In the genomic region with DNA sequence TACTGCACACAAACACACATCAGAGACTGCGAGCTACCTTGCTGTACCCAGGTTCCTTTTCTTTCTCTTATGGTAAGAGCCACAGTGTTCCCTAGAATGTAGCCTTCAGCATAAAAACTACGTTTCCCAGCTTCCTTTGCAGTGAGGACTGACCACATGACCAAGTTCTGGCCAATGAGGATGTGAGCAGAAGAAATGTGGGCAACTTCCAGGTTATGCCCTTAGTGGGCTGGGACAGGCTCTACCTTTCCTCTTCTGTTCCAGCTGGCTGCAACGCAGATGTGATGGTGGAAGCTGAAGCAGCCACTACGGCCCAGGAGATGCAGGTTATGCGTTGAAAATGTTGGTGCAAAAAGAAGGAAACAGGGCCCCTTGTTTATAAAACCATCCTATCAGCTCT, we compare ENCODE assay signal across 9 cellular contexts. TPM values are rescaled to one million over a fixed set of nuclear protein-coding genes. Genes with fewer than 3 reads are reported as not detected.
A peak's percentile ranks its signal among the peaks of the same experiment; 100 is the strongest.
DNase-seq lines count a peak whose midpoint lies in the region; ATAC-seq, FAIRE-seq and TF ChIP-seq lines count a peak whose summit lies in the region.
"Had no signal": no experiment of that assay in that cellular context is flagged by ENCODE, and none has a peak within 500 bp of the region (broad histone marks: within the 10 kb centered on the region; RNA-seq: fewer than 3 reads in every experiment).

No MANE protein-coding gene starts in this region.

- FAIRE-seq in astrocyte (lab: Jason Lieb, UNC), result peak; percentile 52

- intact Hi-C loops in Right ventricle myocardium inferior (cut with DNase I) (no loop called here), left ventricle myocardium inferior (cut with micrococcal nuclease) (no loop called here)
- intact Hi-C loops in naive thymus-derived CD4-positive, alpha-beta T cell (cut with micrococcal nuclease), result no loop called here

- H4K20me1 ChIP-seq in astrocyte (ENCODE audit: insufficient read depth, low read length), result peaks cover 35% of the 10 kb centered on the region

- POLR2A ChIA-PET in naive thymus-derived CD4-positive, alpha-beta T cell (lab: Charles Lee), result no interaction called here

- H3K4me1 Mint-ChIP-seq in astrocyte (ENCODE audit: low read depth, unreplicated experiment), result no peaks in the 10 kb centered on the region
- H3K4me1 Mint-ChIP-seq in naive thymus-derived CD4-positive, alpha-beta T cell, result peaks cover 0 to 4% (median 0%) of the 10 kb centered on the region in 7 donors

- DNase-seq in Right ventricle myocardium inferior (ENCODE audit: missing footprints) (peak; percentile 62), left ventricle myocardium inferior (no peak), NAMALWA (ENCODE audit: low spot score) (peak; percentile 69), astrocyte (ENCODE audit: low read depth) (no peak)
- peak in 3 of 9 donors; percentile 6 to 21 (median 21) for DNase-seq in naive thymus-derived CD4-positive, alpha-beta T cell

- no peak overlapping the region for H3K27ac Mint-ChIP-seq in astrocyte (ENCODE audit: unreplicated experiment)
- no peak overlapping the region for H3K27ac Mint-ChIP-seq in naive thymus-derived CD4-positive, alpha-beta T cell

- H3K79me2 ChIP-seq in astrocyte (ENCODE audit: insufficient read depth, low read length), result no peaks in the 10 kb centered on the region

- ATAC-seq in Right ventricle myocardium inferior, result no peak
- ATAC-seq in naive thymus-derived CD4-positive, alpha-beta T cell, result peak; percentile 77
- ATAC-seq in HG03521 (IDR thresholded peaks at IDR 0.05; ENCODE audit: unreplicated experiment), result no peak
- ATAC-seq in GM21390 (IDR thresholded peaks at IDR 0.05; ENCODE audit: unreplicated experiment), result no peak
- no peak for ATAC-seq in HG03565 (IDR thresholded peaks at IDR 0.05; ENCODE audit: unreplicated experiment)

- H3K4me3 ChIP-seq in left ventricle myocardium inferior, result no peak overlapping the region
- H3K4me3 ChIP-seq in astrocyte (ENCODE audit: insufficient read depth, low read depth, low read length), result no peak overlapping the region
- H3K4me3 ChIP-seq in naive thymus-derived CD4-positive, alpha-beta T cell (ENCODE audit: low read length), result no peak overlapping the region

- no peak overlapping the region for H2AFZ ChIP-seq in astrocyte (ENCODE audit: low read depth, low read length)

- H3K27me3 Mint-ChIP-seq in astrocyte (ENCODE audit: low read depth, unreplicated experiment), result no peaks in the 10 kb centered on the region
- no peaks in the 10 kb centered on the region for H3K27me3 Mint-ChIP-seq in naive thymus-derived CD4-positive, alpha-beta T cell

- H3K4me1 ChIP-seq in left ventricle myocardium inferior, result peaks cover 6% of the 10 kb centered on the region
- no peaks in the 10 kb centered on the region for H3K4me1 ChIP-seq in astrocyte (ENCODE audit: insufficient read depth, low read length)
- H3K4me1 ChIP-seq in naive thymus-derived CD4-positive, alpha-beta T cell (ENCODE audit: control insufficient read depth in 2 of 2, insufficient read depth in 2 of 2, low read length in 2 of 2), result no peaks in the 10 kb centered on the region

- no peak for TF ChIP-seq CTCF in left ventricle myocardium inferior (IDR thresholded peaks at IDR 0.05; ENCODE audit: borderline replicate concordance)
- no peak for TF ChIP-seq CTCF in astrocyte (IDR thresholded peaks at IDR 0.05; ENCODE audit: insufficient read depth, low read depth, low read length)

- no peaks in the 10 kb centered on the region for H3K9me3 ChIP-seq in left ventricle myocardium inferior (replicated peaks)
- no peaks in the 10 kb centered on the region for H3K9me3 ChIP-seq in astrocyte (ENCODE audit: insufficient read depth, low read depth, low read length)
- no peaks in the 10 kb centered on the region for H3K9me3 ChIP-seq in naive thymus-derived CD4-positive, alpha-beta T cell (ENCODE audit: control insufficient read depth in 2 of 3, low read length in 3 of 3)

- no peaks in the 10 kb centered on the region for H3K9me3 Mint-ChIP-seq in astrocyte (ENCODE audit: unreplicated experiment)
- no peaks in the 10 kb centered on the region for H3K9me3 Mint-ChIP-seq in naive thymus-derived CD4-positive, alpha-beta T cell

- H3K36me3 Mint-ChIP-seq in astrocyte (ENCODE audit: low read depth, unreplicated experiment), result peaks cover 48% of the 10 kb centered on the region
- H3K36me3 Mint-ChIP-seq in naive thymus-derived CD4-positive, alpha-beta T cell, result peaks cover 10 to 57% (median 14%) of the 10 kb centered on the region in 5 donors

- H3K4me3 Mint-ChIP-seq in astrocyte (ENCODE audit: unreplicated experiment), result no peak overlapping the region
- no peak overlapping the region for H3K4me3 Mint-ChIP-seq in naive thymus-derived CD4-positive, alpha-beta T cell

- H3K27ac ChIP-seq in left ventricle myocardium inferior (replicated peaks) (no peak overlapping the region), astrocyte (ENCODE audit: low read depth, low read length) (no peak overlapping the region)
- H3K27ac ChIP-seq in naive thymus-derived CD4-positive, alpha-beta T cell (ENCODE audit: low read depth, low read length), result no peak overlapping the region
- H3K27ac ChIP-seq: VCaP had no signal

- CTCF ChIA-PET in naive thymus-derived CD4-positive, alpha-beta T cell (lab: Charles Lee), result no interaction called here

- H3K36me3 ChIP-seq in left ventricle myocardium inferior, result peaks cover 100% of the 10 kb centered on the region
- peaks cover 15% of the 10 kb centered on the region for H3K36me3 ChIP-seq in astrocyte (ENCODE audit: insufficient read depth, low read length)
- peaks cover 0 to 82% (median 17%) of the 10 kb centered on the region in 3 experiments for H3K36me3 ChIP-seq in naive thymus-derived CD4-positive, alpha-beta T cell (ENCODE audit: control insufficient read depth in 2 of 3, insufficient read depth in 3 of 3, low read length in 3 of 3)

- no peak overlapping the region for H3K9ac ChIP-seq in astrocyte (ENCODE audit: low read length)

- H3K27me3 ChIP-seq in left ventricle myocardium inferior (ENCODE audit: low read depth), result no peaks in the 10 kb centered on the region
- no peaks in the 10 kb centered on the region for H3K27me3 ChIP-seq in astrocyte (ENCODE audit: insufficient read depth, low read length)
- no peaks in the 10 kb centered on the region for H3K27me3 ChIP-seq in naive thymus-derived CD4-positive, alpha-beta T cell (ENCODE audit: control insufficient read depth in 2 of 2, insufficient read depth in 2 of 2, low read length in 2 of 2)

- H3K4me2 ChIP-seq in astrocyte (ENCODE audit: low read length), result no peak overlapping the region

RNA-seq across cellular contexts. Expression of gene VRK3, which starts 27.5 kb away (rescaled TPM):
- total RNA-seq in Right ventricle myocardium inferior, result 22.9 TPM
- total RNA-seq in left ventricle myocardium inferior, result 22.6 TPM
- 32.6 and 33.0 TPM in 2 replicates for total RNA-seq in astrocyte
- total RNA-seq in naive thymus-derived CD4-positive, alpha-beta T cell, result 100 to 1,000 TPM in 2 of 5 experiments, 10 to 100 TPM in 3; 70.6 to 121 (median 84.7) TPM
- polyA plus RNA-seq in naive thymus-derived CD4-positive, alpha-beta T cell, result 10 to 100 TPM; 73.9 to 98.4 TPM

RNA-seq across cellular contexts. Expression of gene ZNF473, which starts 28.1 kb away (rescaled TPM):
- 3.2 TPM for total RNA-seq in Right ventricle myocardium inferior
- 2.4 TPM for total RNA-seq in left ventricle myocardium inferior
- total RNA-seq in astrocyte, result 9.7 and 10.2 TPM in 2 replicates
- total RNA-seq in naive thymus-derived CD4-positive, alpha-beta T cell, result 10 to 100 TPM in 2 of 5 experiments, 1 to 10 TPM in 3; 6.3 to 13.9 (median 9.6) TPM
- polyA plus RNA-seq in naive thymus-derived CD4-positive, alpha-beta T cell, result 1 to 10 TPM; 2.8 to 7.5 TPM

RNA-seq across cellular contexts. Expression of gene SIGLEC11, which starts 36.7 kb away (rescaled TPM):
- total RNA-seq in Right ventricle myocardium inferior (0.60 TPM), left ventricle myocardium inferior (0.55 TPM), astrocyte (not detected in 2 replicates)
- total RNA-seq in naive thymus-derived CD4-positive, alpha-beta T cell, result 1 to 10 TPM in 1 of 5 experiments, under 1 TPM in 3, not detected in 1; 0.14 to 1.3 (median 0.39) TPM
- not detected for polyA plus RNA-seq in naive thymus-derived CD4-positive, alpha-beta T cell

Comparison
In these comparisons a context has a peak if more than half of its experiments do, and no peak if none do; other contexts are left out.
1. DNase-seq: peak in Right ventricle myocardium inferior (single experiment) and NAMALWA (single experiment); none in left ventricle myocardium inferior (single experiment) and astrocyte (single experiment).